In the genomic region with DNA sequence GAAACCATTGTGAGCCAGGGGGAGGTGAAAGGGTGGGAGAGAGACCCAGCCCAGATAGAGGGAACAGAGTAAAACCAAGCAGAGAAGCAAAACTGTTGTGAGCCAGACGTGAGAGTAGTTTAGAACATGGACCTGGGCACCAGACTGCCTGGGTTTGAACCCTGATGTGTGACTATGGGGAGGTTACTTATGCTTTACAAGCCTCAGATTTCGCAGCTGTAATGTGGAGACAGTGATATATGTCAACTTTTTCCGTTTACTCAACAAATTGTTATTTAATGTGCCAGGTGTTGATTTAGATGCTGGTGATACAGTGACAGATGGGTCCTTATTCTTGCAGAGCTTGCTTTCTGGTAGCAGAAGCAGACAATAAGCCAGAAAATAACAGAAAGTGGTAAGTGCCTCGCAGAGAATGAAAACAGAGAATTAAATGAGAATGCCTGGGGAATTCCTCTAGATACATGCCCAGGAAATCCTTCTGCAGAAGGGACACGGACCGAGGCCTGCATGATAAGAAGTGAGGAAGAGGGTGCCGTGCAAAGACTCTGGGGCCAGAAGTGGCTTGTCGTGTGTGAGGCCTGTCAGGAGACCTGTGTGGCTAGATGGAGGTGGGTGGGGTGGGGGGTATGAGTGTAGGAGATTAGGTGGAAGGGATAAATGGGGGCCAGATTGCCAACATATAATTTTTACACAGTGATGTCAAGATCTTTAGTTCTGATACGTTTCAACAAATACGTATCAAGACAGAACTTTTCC, we compare ENCODE assay signal across 8 cellular contexts. TPM values are rescaled to one million over a fixed set of nuclear protein-coding genes. Genes with fewer than 3 reads are reported as not detected.
DNase-seq lines count a peak whose midpoint lies in the region; ATAC-seq and TF ChIP-seq lines count a peak whose summit lies in the region.

No MANE protein-coding gene starts in this region.

- POLR2A ChIA-PET in RWPE1 (lab: Yijun Ruan, JAX; ENCODE audit: low non-redundant PET): no interaction called here

- H3K27ac ChIP-seq in RWPE1: peak overlapping the region; percentile 74
- H3K27ac ChIP-seq in lower lobe of right lung: peak overlapping the region; percentile 56

- TF ChIP-seq CTCF in RWPE1 (conservative IDR thresholded peaks at IDR 0.05; ENCODE audit: low read depth) (no peak), lower lobe of right lung (IDR thresholded peaks at IDR 0.05) (no peak)

- ATAC-seq in HG02798 (IDR thresholded peaks at IDR 0.05; ENCODE audit: poor library complexity, unreplicated experiment) (peak; percentile 11), lower lobe of right lung (peak; percentile 3)

- DNase-seq in NCI-H82 (lab: John Stamatoyannopoulos, UW) (peak; percentile 33), NCI-H82 treated with DMSO at 0.1 percent for 48 hours (lab: John Stamatoyannopoulos, UW; ENCODE audit: unreplicated experiment) (no peak), RWPE1 (ENCODE audit: low spot score) (no peak), lower lobe of right lung (no peak), NCI-H2107 treated with DMSO at 0.1 percent for 48 hours (lab: John Stamatoyannopoulos, UW; ENCODE audit: unreplicated experiment) (no peak), NCI-H1092 (lab: John Stamatoyannopoulos, UW) (no peak), cortex of kidney (lab: John Stamatoyannopoulos, UW) (no peak)

- no peaks in the 10 kb centered on the region for H3K36me3 ChIP-seq in lower lobe of right lung

- CTCF ChIA-PET in RWPE1 (lab: Yijun Ruan, JAX): no interaction called here

- H3K4me1 ChIP-seq in lower lobe of right lung: peaks cover 42% of the 10 kb centered on the region

- intact Hi-C loops in lower lobe of right lung (cut with DNase I): no loop called here

- no peak overlapping the region for H3K4me3 ChIP-seq in lower lobe of right lung

- no peaks in the 10 kb centered on the region for H3K27me3 ChIP-seq in lower lobe of right lung (ENCODE audit: low read depth)

- no peaks in the 10 kb centered on the region for H3K9me3 ChIP-seq in lower lobe of right lung

RNA-seq across cellular contexts. Expression of a gene that starts 15.0 kb away (rescaled TPM):
- 41.4 TPM for total RNA-seq in lower lobe of right lung

RNA-seq across cellular contexts. Expression of a gene that starts 43.1 kb away (rescaled TPM):
- total RNA-seq in lower lobe of right lung: not detected
